In genomic region chr7:132462478-132462877, GRCh38 we compare ENCODE assay signal across 18 cellular contexts.
A peak's percentile ranks its signal among the peaks of the same experiment; 100 is the strongest.
DNase-seq lines count a peak whose midpoint lies in the region; ATAC-seq and TF ChIP-seq lines count a peak whose summit lies in the region.
"Had no signal": no experiment of that assay in that cellular context is flagged by ENCODE, and none has a peak within 500 bp of the region (broad histone marks: within the 10 kb centered on the region; RNA-seq: fewer than 3 reads in every experiment).

No MANE protein-coding gene starts in this region.

- peak overlapping the region; percentile 87 for H3K27ac Mint-ChIP-seq in activated CD4-positive, alpha-beta T cell treated with anti-CD3 and anti-CD28 coated beads, Interleukin-2, amount 10 ng/mL, durations not matched to agents 7 days and 5 days
- H3K27ac Mint-ChIP-seq in CD8-positive, alpha-beta T cell, result peak overlapping the region; percentile 66
- no peak overlapping the region for H3K27ac Mint-ChIP-seq in WTC11
- H3K27ac Mint-ChIP-seq in naive thymus-derived CD4-positive, alpha-beta T cell, result peak overlapping the region in 7 of 9 donors; percentile 32 to 96 (median 85)
- H3K27ac Mint-ChIP-seq: GM23338, HFFc6 had no signal

- peaks cover 67% of the 10 kb centered on the region for H3K4me1 Mint-ChIP-seq in activated CD4-positive, alpha-beta T cell treated with anti-CD3 and anti-CD28 coated beads, Interleukin-2, amount 10 ng/mL, durations not matched to agents 7 days and 5 days
- H3K4me1 Mint-ChIP-seq in CD8-positive, alpha-beta T cell (ENCODE audit: low read depth), result peaks cover 27% of the 10 kb centered on the region
- H3K4me1 Mint-ChIP-seq in WTC11, result peaks cover 29% of the 10 kb centered on the region
- peaks cover 20 to 70% (median 33%) of the 10 kb centered on the region in 7 donors for H3K4me1 Mint-ChIP-seq in naive thymus-derived CD4-positive, alpha-beta T cell

- ATAC-seq in CD8-positive, alpha-beta T cell, result no peak
- ATAC-seq in WTC11, result no peak
- ATAC-seq in naive thymus-derived CD4-positive, alpha-beta T cell, result no peak
- no peak for ATAC-seq in GM18861 (IDR thresholded peaks at IDR 0.05; ENCODE audit: unreplicated experiment)
- no peak for ATAC-seq in HG02610 (IDR thresholded peaks at IDR 0.05; ENCODE audit: unreplicated experiment)
- ATAC-seq: A549, GM23338 had no signal

- peaks cover 22% of the 10 kb centered on the region for H3K4me1 ChIP-seq in CD8-positive, alpha-beta T cell (ENCODE audit: insufficient read depth, low read length)
- H3K4me1 ChIP-seq in naive thymus-derived CD4-positive, alpha-beta T cell (ENCODE audit: control insufficient read depth in 2 of 2, insufficient read depth in 2 of 2, low read length in 2 of 2), result peaks cover 10 to 16% of the 10 kb centered on the region in 2 donors
- H3K4me1 ChIP-seq: A549 had no signal

- no peak for DNase-seq in activated CD4-positive, alpha-beta T cell treated with anti-CD3 and anti-CD28 coated beads, Interleukin-2, amount 10 ng/mL, durations not matched to agents 7 days and 5 days
- no peak for DNase-seq in activated CD4-positive, alpha-beta T cell treated with anti-CD3 and anti-CD28 coated beads for 4 hours
- DNase-seq in CD8-positive, alpha-beta T cell, result no peak
- no peak for DNase-seq in WTC11 (ENCODE audit: low spot score)
- no peak for DNase-seq in naive thymus-derived CD4-positive, alpha-beta T cell
- DNase-seq: AML-193; CD4-positive, alpha-beta T cell; DMS153; DMS79; GDM1; HCEC 1CT; HFFc6 had no signal

- H3K27me3 ChIP-seq in CD8-positive, alpha-beta T cell (ENCODE audit: insufficient read depth, low read length), result no peaks in the 10 kb centered on the region
- H3K27me3 ChIP-seq in naive thymus-derived CD4-positive, alpha-beta T cell (ENCODE audit: control insufficient read depth in 2 of 2, insufficient read depth in 2 of 2, low read length in 2 of 2), result no peaks in the 10 kb centered on the region

- peaks cover 8% of the 10 kb centered on the region for H3K27me3 Mint-ChIP-seq in activated CD4-positive, alpha-beta T cell treated with anti-CD3 and anti-CD28 coated beads, Interleukin-2, amount 10 ng/mL, durations not matched to agents 7 days and 5 days
- H3K27me3 Mint-ChIP-seq in CD8-positive, alpha-beta T cell (ENCODE audit: low read depth), result no peaks in the 10 kb centered on the region
- no peaks in the 10 kb centered on the region for H3K27me3 Mint-ChIP-seq in WTC11 (ENCODE audit: low read depth)
- H3K27me3 Mint-ChIP-seq in naive thymus-derived CD4-positive, alpha-beta T cell, result peaks cover 0 to 20% (median 0%) of the 10 kb centered on the region in 5 donors
- H3K27me3 Mint-ChIP-seq: CD4-positive, alpha-beta T cell had no signal

- POLR2A ChIA-PET in activated CD4-positive, alpha-beta T cell treated with anti-CD3 and anti-CD28 coated beads, Interleukin-2, amount 10 ng/mL, durations not matched to agents 7 days and 5 days (lab: Charles Lee), result no interaction called here
- POLR2A ChIA-PET in CD8-positive, alpha-beta T cell (lab: Charles Lee), result no interaction called here
- POLR2A ChIA-PET in WTC11 (lab: Charles Lee), result no interaction called here
- POLR2A ChIA-PET in naive thymus-derived CD4-positive, alpha-beta T cell (lab: Charles Lee), result interaction anchor here (0.7 kb wide), 1 partner anchor 11 kb away, joined by 4 read pairs; no protein-coding TSS in a partner anchor

- no peak overlapping the region for H3K4me3 ChIP-seq in CD8-positive, alpha-beta T cell (ENCODE audit: low read depth, low read length)
- H3K4me3 ChIP-seq in naive thymus-derived CD4-positive, alpha-beta T cell (ENCODE audit: low read length), result no peak overlapping the region
- H3K4me3 ChIP-seq: A549, GM23338 had no signal

- H3K27ac ChIP-seq in CD8-positive, alpha-beta T cell (ENCODE audit: low read depth, low read length), result no peak overlapping the region
- no peak overlapping the region for H3K27ac ChIP-seq in naive thymus-derived CD4-positive, alpha-beta T cell (ENCODE audit: low read depth, low read length)
- H3K27ac ChIP-seq: 22Rv1, A549, C4-2B had no signal

- H3K4me3 Mint-ChIP-seq in activated CD4-positive, alpha-beta T cell treated with anti-CD3 and anti-CD28 coated beads, Interleukin-2, amount 10 ng/mL, durations not matched to agents 7 days and 5 days, result no peak overlapping the region
- H3K4me3 Mint-ChIP-seq in CD8-positive, alpha-beta T cell, result no peak overlapping the region
- no peak overlapping the region for H3K4me3 Mint-ChIP-seq in WTC11
- peak overlapping the region in 1 of 10 donors; percentile 68 for H3K4me3 Mint-ChIP-seq in naive thymus-derived CD4-positive, alpha-beta T cell
- H3K4me3 Mint-ChIP-seq: CD4-positive, alpha-beta T cell; GM23338; HFFc6 had no signal

- peaks cover 18% of the 10 kb centered on the region for H3K36me3 Mint-ChIP-seq in activated CD4-positive, alpha-beta T cell treated with anti-CD3 and anti-CD28 coated beads, Interleukin-2, amount 10 ng/mL, durations not matched to agents 7 days and 5 days (ENCODE audit: low read depth)
- H3K36me3 Mint-ChIP-seq in CD8-positive, alpha-beta T cell, result no peaks in the 10 kb centered on the region
- no peaks in the 10 kb centered on the region for H3K36me3 Mint-ChIP-seq in WTC11
- H3K36me3 Mint-ChIP-seq in naive thymus-derived CD4-positive, alpha-beta T cell, result peaks cover 0 to 23% (median 0%) of the 10 kb centered on the region in 5 donors

- TF ChIP-seq CTCF in CD8-positive, alpha-beta T cell (IDR thresholded peaks at IDR 0.05), result no peak
- TF ChIP-seq CTCF in WTC11 (IDR thresholded peaks at IDR 0.05), result no peak

- CTCF ChIA-PET in activated CD4-positive, alpha-beta T cell treated with anti-CD3 and anti-CD28 coated beads, Interleukin-2, amount 10 ng/mL, durations not matched to agents 7 days and 5 days (lab: Charles Lee), result interaction anchor here (0.6 to 1.0 kb wide), 2 partner anchors 24 to 272 kb away, joined by 3 read pairs; no protein-coding TSS in a partner anchor
- CTCF ChIA-PET in CD8-positive, alpha-beta T cell (lab: Charles Lee), result no interaction called here
- CTCF ChIA-PET in WTC11 (lab: Charles Lee), result no interaction called here
- CTCF ChIA-PET in naive thymus-derived CD4-positive, alpha-beta T cell (lab: Charles Lee), result interaction anchor here (1.2 kb wide), 1 partner anchor 29 kb away, joined by 3 read pairs; no protein-coding TSS in a partner anchor

- H3K36me3 ChIP-seq in CD8-positive, alpha-beta T cell (ENCODE audit: insufficient read depth, low read length), result no peaks in the 10 kb centered on the region
- H3K36me3 ChIP-seq in naive thymus-derived CD4-positive, alpha-beta T cell (ENCODE audit: control insufficient read depth in 2 of 3, insufficient read depth in 3 of 3, low read length in 3 of 3), result no peaks in the 10 kb centered on the region

- intact Hi-C loops in CD8-positive, alpha-beta T cell (cut with DNase I, micrococcal nuclease), result no loop called here
- intact Hi-C loops in naive thymus-derived CD4-positive, alpha-beta T cell (cut with micrococcal nuclease), result loop anchor here in 1 of 2 donors (5.0 kb wide), 1 partner anchor 95 kb away; no protein-coding TSS in a partner anchor

- H3K9me3 ChIP-seq in CD8-positive, alpha-beta T cell (ENCODE audit: low read length), result no peaks in the 10 kb centered on the region
- H3K9me3 ChIP-seq in naive thymus-derived CD4-positive, alpha-beta T cell (ENCODE audit: control insufficient read depth in 2 of 3, low read length in 3 of 3), result no peaks in the 10 kb centered on the region
- H3K9me3 ChIP-seq: A549 had no signal

- H3K9me3 Mint-ChIP-seq in activated CD4-positive, alpha-beta T cell treated with anti-CD3 and anti-CD28 coated beads, Interleukin-2, amount 10 ng/mL, durations not matched to agents 7 days and 5 days, result peaks cover 4% of the 10 kb centered on the region
- no peaks in the 10 kb centered on the region for H3K9me3 Mint-ChIP-seq in CD8-positive, alpha-beta T cell
- H3K9me3 Mint-ChIP-seq in WTC11, result no peaks in the 10 kb centered on the region
- peaks cover 0 to 4% (median 0%) of the 10 kb centered on the region in 11 donors for H3K9me3 Mint-ChIP-seq in naive thymus-derived CD4-positive, alpha-beta T cell
- H3K9me3 Mint-ChIP-seq: CD4-positive, alpha-beta T cell; GM23338; HFFc6 had no signal

TF ChIP-seq in WTC11, 78 proteins besides CTCF, POLR2A, EP300 and RAD21:
- TF ChIP-seq, protein P1, sequence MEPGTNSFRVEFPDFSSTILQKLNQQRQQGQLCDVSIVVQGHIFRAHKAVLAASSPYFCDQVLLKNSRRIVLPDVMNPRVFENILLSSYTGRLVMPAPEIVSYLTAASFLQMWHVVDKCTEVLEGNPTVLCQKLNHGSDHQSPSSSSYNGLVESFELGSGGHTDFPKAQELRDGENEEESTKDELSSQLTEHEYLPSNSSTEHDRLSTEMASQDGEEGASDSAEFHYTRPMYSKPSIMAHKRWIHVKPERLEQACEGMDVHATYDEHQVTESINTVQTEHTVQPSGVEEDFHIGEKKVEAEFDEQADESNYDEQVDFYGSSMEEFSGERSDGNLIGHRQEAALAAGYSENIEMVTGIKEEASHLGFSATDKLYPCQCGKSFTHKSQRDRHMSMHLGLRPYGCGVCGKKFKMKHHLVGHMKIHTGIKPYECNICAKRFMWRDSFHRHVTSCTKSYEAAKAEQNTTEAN (CRISPR knock-in tag; IDR thresholded peaks at IDR 0.05), result no peak
- TF ChIP-seq USF2 (CRISPR knock-in tag; IDR thresholded peaks at IDR 0.05) (no peak), ZNF121 (CRISPR knock-in tag; IDR thresholded peaks at IDR 0.05) (0 out of 2 replicates have a peak, but pooled peaks have one; percentile 36)

Comparison
In these comparisons a context has a peak if more than half of its experiments do, and no peak if none do; other contexts are left out.
1. CTCF ChIA-PET loops: an anchor here in activated CD4-positive, alpha-beta T cell treated with anti-CD3 and anti-CD28 coated beads, Interleukin-2, amount 10 ng/mL, durations not matched to agents 7 days and 5 days (0.6 to 1.0 kb wide) and naive thymus-derived CD4-positive, alpha-beta T cell (1.2 kb wide); none called in CD8-positive, alpha-beta T cell and WTC11.